Comparison of ENCODE assay signal across 30 cellular contexts in the genomic region with DNA sequence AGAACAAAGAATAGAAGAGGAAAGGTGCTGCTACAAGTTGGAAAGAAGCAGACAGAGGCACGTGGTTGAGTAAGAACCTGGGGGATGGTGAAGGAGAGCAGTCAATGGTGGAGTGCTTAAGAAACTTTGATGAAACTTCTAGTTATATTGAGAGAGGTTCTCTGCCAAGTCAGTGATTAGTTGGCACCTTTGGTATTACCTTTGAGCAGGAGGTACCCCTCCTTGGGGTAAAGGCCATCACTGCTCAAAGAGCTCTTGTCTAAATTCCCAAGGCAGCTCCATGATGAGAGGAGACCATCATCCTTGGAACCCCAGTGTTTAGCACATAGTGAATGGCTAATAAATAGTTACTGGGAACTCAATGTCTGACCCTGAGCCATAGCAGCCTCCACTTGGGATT.
"Had no signal": no experiment of that assay in that cellular context is flagged by ENCODE, and none has a peak within 500 bp of the region (broad histone marks: within the 10 kb centered on the region; RNA-seq: fewer than 3 reads in every experiment).

No MANE protein-coding gene starts in this region.

- H3K27ac Mint-ChIP-seq: activated CD4-positive, alpha-beta memory T cell treated with anti-CD3 and anti-CD28 coated beads, Interleukin-2, amount 10 ng/mL, durations not matched to agents 7 days and 5 days; activated CD4-positive, alpha-beta T cell treated with anti-CD3 and anti-CD28 coated beads, Interleukin-2, amount 10 ng/mL, durations not matched to agents 7 days and 5 days; activated naive CD4-positive, alpha-beta T cell treated with anti-CD3 and anti-CD28 coated beads, Interleukin-2, amount 50 U/mL, for 24 hours; T-cell had no signal

- H3K9me3 ChIP-seq: body of pancreas, MG63 had no signal

- DNase-seq: activated CD4-positive, alpha-beta memory T cell treated with anti-CD3 and anti-CD28 coated beads, Interleukin-2, amount 10 ng/mL, durations not matched to agents 7 days and 5 days; activated CD4-positive, alpha-beta T cell treated with anti-CD3 and anti-CD28 coated beads, Interleukin-2, amount 10 ng/mL, durations not matched to agents 7 days and 5 days; activated CD4-positive, CD25-positive, alpha-beta regulatory T cell; activated CD8-positive, alpha-beta memory T cell treated with anti-CD3 and anti-CD28 coated beads, Interleukin-2, amount 50 U/mL, for 4 hours; activated T-cell treated with anti-CD3 and anti-CD28 coated beads, Interleukin-2, amount 50 U/mL, for 72 hours; aorta; body of pancreas; MG63; MV-4-11; NCI-H1092 treated with DMSO at 0.1 percent for 48 hours; NCI-H1417 treated with DMSO at 0.1 percent for 48 hours; NCI-H1694; NCI-H2029; NCI-H2107; NCI-H2171 treated with DMSO at 0.1 percent for 48 hours; NCI-H226; NCI-H510A; NCI-H526 treated with DMSO at 0.1 percent for 48 hours; NK-92 treated with Interleukin-12 subunit alpha and Interleukin-12 subunit beta, amount 100 ng/mL, for 24 hours; OCI-M1; RPMI8226; T-cell; T-helper 2 cell; T1000 had no signal

- FAIRE-seq: TTC549 had no signal

- H3K9me3 Mint-ChIP-seq: activated CD4-positive, alpha-beta memory T cell treated with anti-CD3 and anti-CD28 coated beads, Interleukin-2, amount 10 ng/mL, durations not matched to agents 7 days and 5 days; activated CD4-positive, alpha-beta T cell treated with anti-CD3 and anti-CD28 coated beads, Interleukin-2, amount 10 ng/mL, durations not matched to agents 7 days and 5 days; activated naive CD4-positive, alpha-beta T cell treated with anti-CD3 and anti-CD28 coated beads, Interleukin-2, amount 50 U/mL, for 24 hours; activated T-cell treated with anti-CD3 and anti-CD28 coated beads, Interleukin-2, amount 50 U/mL, for 72 hours; T-cell had no signal

- H3K4me3 Mint-ChIP-seq: activated CD4-positive, alpha-beta memory T cell treated with anti-CD3 and anti-CD28 coated beads, Interleukin-2, amount 10 ng/mL, durations not matched to agents 7 days and 5 days; activated CD4-positive, alpha-beta T cell treated with anti-CD3 and anti-CD28 coated beads, Interleukin-2, amount 10 ng/mL, durations not matched to agents 7 days and 5 days; activated naive CD4-positive, alpha-beta T cell treated with anti-CD3 and anti-CD28 coated beads, Interleukin-2, amount 50 U/mL, for 24 hours; activated T-cell treated with anti-CD3 and anti-CD28 coated beads, Interleukin-2, amount 50 U/mL, for 72 hours had no signal

- H3K36me3 ChIP-seq: cardiac muscle cell, MG63 had no signal

- ATAC-seq: activated T-cell treated with anti-CD3 and anti-CD28 coated beads, Interleukin-2, amount 50 U/mL, for 72 hours; body of pancreas; Panc1; Right ventricle myocardium inferior; T-cell had no signal

- H3K27me3 ChIP-seq: body of pancreas, cardiac muscle cell had no signal

- H3K4me3 ChIP-seq: body of pancreas, cardiac muscle cell, MG63, SK-N-MC had no signal

- H3K27ac ChIP-seq: body of pancreas, cardiac muscle cell, SK-N-MC had no signal
